13 cellular contexts compared by ENCODE assay signal in genomic region chr10:50216418-50216817, GRCh38.
"Had no signal": no experiment of that assay in that cellular context is flagged by ENCODE, and none has a peak within 500 bp of the region (broad histone marks: within the 10 kb centered on the region; RNA-seq: fewer than 3 reads in every experiment).

No MANE protein-coding gene starts in this region.

- H3K9me3 ChIP-seq: breast epithelium, esophagus muscularis mucosa, pancreas, thoracic aorta had no signal

- H3K36me3 ChIP-seq: breast epithelium, esophagus muscularis mucosa, pancreas, thoracic aorta had no signal

- H3K9me3 Mint-ChIP-seq: activated CD4-positive, alpha-beta memory T cell treated with anti-CD3 and anti-CD28 coated beads, Interleukin-2, amount 10 ng/mL, durations not matched to agents 7 days and 5 days; stimulated activated naive CD8-positive, alpha-beta T cell treated with anti-CD3 and anti-CD28 coated beads, Interleukin-15, amount 100 ng/mL, for 72 hours; T-helper 2 cell treated with Interferon-gamma antibody and Interleukin-4, amounts not matched to agents 5 μg/mL and 100 μg/mL, for 36 hours had no signal

- H3K27ac ChIP-seq: breast epithelium, esophagus muscularis mucosa, pancreas, thoracic aorta had no signal

- H3K4me3 ChIP-seq: breast epithelium, esophagus muscularis mucosa, pancreas, thoracic aorta had no signal

- H3K4me1 ChIP-seq: breast epithelium, esophagus muscularis mucosa had no signal

- H3K4me1 Mint-ChIP-seq: activated CD4-positive, alpha-beta T cell treated with anti-CD3 and anti-CD28 coated beads for 36 hours; stimulated activated naive CD8-positive, alpha-beta T cell treated with anti-CD3 and anti-CD28 coated beads, Interleukin-15, amount 100 ng/mL, for 72 hours had no signal

- H3K4me3 Mint-ChIP-seq: activated CD4-positive, alpha-beta memory T cell treated with anti-CD3 and anti-CD28 coated beads, Interleukin-2, amount 10 ng/mL, durations not matched to agents 7 days and 5 days; activated CD4-positive, alpha-beta T cell treated with anti-CD3 and anti-CD28 coated beads for 36 hours; stimulated activated naive CD8-positive, alpha-beta T cell treated with anti-CD3 and anti-CD28 coated beads, Interleukin-15, amount 100 ng/mL, for 72 hours; T-helper 2 cell treated with Interferon-gamma antibody and Interleukin-4, amounts not matched to agents 5 μg/mL and 100 μg/mL, for 36 hours had no signal

- DNase-seq: activated CD4-positive, alpha-beta memory T cell treated with anti-CD3 and anti-CD28 coated beads, Interleukin-2, amount 10 ng/mL, durations not matched to agents 7 days and 5 days; activated CD4-positive, alpha-beta T cell treated with anti-CD3 and anti-CD28 coated beads for 36 hours; activated T-cell treated with anti-CD3 and anti-CD28 coated beads, Interleukin-2, amount 50 U/mL, for 48 hours; aorta; foreskin melanocyte; head of caudate nucleus; pancreas; stimulated activated CD4-positive, alpha-beta T cell treated with anti-CD3 and anti-CD28 coated beads, Interleukin-2, amount 100 ng/mL, for 48 hours; stimulated activated naive CD8-positive, alpha-beta T cell treated with anti-CD3 and anti-CD28 coated beads, Interleukin-15, amount 100 ng/mL, for 72 hours had no signal

- ATAC-seq: activated CD4-positive, alpha-beta T cell treated with anti-CD3 and anti-CD28 coated beads for 36 hours; stimulated activated naive CD8-positive, alpha-beta T cell treated with anti-CD3 and anti-CD28 coated beads, Interleukin-15, amount 100 ng/mL, for 72 hours had no signal

- H3K27me3 ChIP-seq: breast epithelium, esophagus muscularis mucosa, pancreas had no signal

- H3K27ac Mint-ChIP-seq: activated CD4-positive, alpha-beta memory T cell treated with anti-CD3 and anti-CD28 coated beads, Interleukin-2, amount 10 ng/mL, durations not matched to agents 7 days and 5 days; activated CD4-positive, alpha-beta T cell treated with anti-CD3 and anti-CD28 coated beads for 36 hours; stimulated activated naive CD8-positive, alpha-beta T cell treated with anti-CD3 and anti-CD28 coated beads, Interleukin-15, amount 100 ng/mL, for 72 hours; T-helper 2 cell treated with Interferon-gamma antibody and Interleukin-4, amounts not matched to agents 5 μg/mL and 100 μg/mL, for 36 hours had no signal
